ENCODE assay signal across 33 cellular contexts in genomic region chr4:1448589-1449420, GRCh38. TPM values are rescaled to one million over a fixed set of nuclear protein-coding genes. Genes with fewer than 3 reads are reported as not detected.
DNase-seq lines count a peak whose midpoint lies in the region; ATAC-seq and TF ChIP-seq lines count a peak whose summit lies in the region.
"Had no signal": no experiment of that assay in that cellular context is flagged by ENCODE, and none has a peak within 500 bp of the region (broad histone marks: within the 10 kb centered on the region; RNA-seq: fewer than 3 reads in every experiment).

No MANE protein-coding gene starts in this region.

- 71 to 75% methylated on average over 27 to 28 of the region's 28 CpGs for WGBS in aorta, 2 donors

- no peaks in the 10 kb centered on the region for H3K4me1 ChIP-seq in right atrium auricular region
- H3K4me1 ChIP-seq in aorta (ENCODE audit: control insufficient read depth in 1 of 2, insufficient read depth in 2 of 2, low read length in 2 of 2), result no peaks in the 10 kb centered on the region
- H3K4me1 ChIP-seq: adrenal gland, breast epithelium, Caco-2, esophagus squamous epithelium, gastroesophageal sphincter, uterus had no signal

- H3K4me3 ChIP-seq in right atrium auricular region, result no peak overlapping the region
- no peak overlapping the region for H3K4me3 ChIP-seq in aorta (ENCODE audit: low read length in 2 of 2)
- H3K4me3 ChIP-seq: adrenal gland; BLaER1 treated with 17β-estradiol and CSF1 and Interleukin-3, amounts not matched to agents 10 nM and 100 nM; breast epithelium; esophagus squamous epithelium; gastroesophageal sphincter; GM12878; uterus had no signal

- no peaks in the 10 kb centered on the region for H3K9me3 ChIP-seq in right atrium auricular region
- H3K9me3 ChIP-seq in aorta (ENCODE audit: control insufficient read depth, low read length), result no peaks in the 10 kb centered on the region
- H3K9me3 ChIP-seq: adrenal gland, breast epithelium, Caco-2, esophagus squamous epithelium, gastroesophageal sphincter, uterus had no signal

- peak; percentile 26 for ATAC-seq in aorta (ENCODE audit: low FRiP score)
- ATAC-seq: gastroesophageal sphincter, GM12878, WTC11 had no signal

- no peak for TF ChIP-seq CTCF in right atrium auricular region (IDR thresholded peaks at IDR 0.05)

- DNase-seq in cardiac septum (ENCODE audit: low spot score) (peak; percentile 58), right atrium auricular region (ENCODE audit: low spot score) (no peak), ecto neural progenitor cell (ENCODE audit: low spot score) (peak; percentile 46), mesenteric fat pad (ENCODE audit: low spot score) (peak; percentile 67), aorta (peak in 1 of 2 donors; percentile 70), NCI-H1436 treated with DMSO at 0.1 percent for 48 hours (lab: John Stamatoyannopoulos, UW) (no peak), NCI-H510A treated with DMSO at 0.1 percent for 48 hours (lab: John Stamatoyannopoulos, UW) (no peak), KG1 (lab: John Stamatoyannopoulos, UW) (no peak)
- DNase-seq: ACHN; activated CD4-positive, alpha-beta memory T cell treated with anti-CD3 and anti-CD28 coated beads, Interleukin-2, amount 10 ng/mL, durations not matched to agents 7 days and 5 days; activated T-cell treated with anti-CD3 and anti-CD28 coated beads for 4 hours; cortex of kidney; esophagus squamous epithelium; hypothalamus; mammary epithelial cell; NCI-H1105; NCI-H2081; NCI-H226; OCI-M1; small intestine; SW 1271; T1000 had no signal

- intact Hi-C loops in cardiac septum (cut with DNase I), result no loop called here
- intact Hi-C loops in aorta (cut with DNase I), result no loop called here

- H3K36me3 ChIP-seq in right atrium auricular region (no peaks in the 10 kb centered on the region), aorta (ENCODE audit: control insufficient read depth in 1 of 2, insufficient read depth in 2 of 2, low read length in 1 of 2) (no peaks in the 10 kb centered on the region)
- H3K36me3 ChIP-seq: adrenal gland; BLaER1 treated with 17β-estradiol and CSF1 and Interleukin-3, amounts not matched to agents 10 nM and 100 nM; breast epithelium; esophagus squamous epithelium; gastroesophageal sphincter; uterus had no signal

- H3K27ac ChIP-seq in right atrium auricular region (no peak overlapping the region), aorta (ENCODE audit: low read depth in 1 of 2, low read length in 2 of 2) (no peak overlapping the region)
- H3K27ac ChIP-seq: adrenal gland; BLaER1 treated with 17β-estradiol and CSF1 and Interleukin-3, amounts not matched to agents 10 nM and 100 nM; breast epithelium; esophagus squamous epithelium; gastroesophageal sphincter; uterus had no signal

- no peaks in the 10 kb centered on the region for H3K27me3 ChIP-seq in right atrium auricular region
- H3K27me3 ChIP-seq in aorta (ENCODE audit: control insufficient read depth in 1 of 2, insufficient read depth in 2 of 2, low read length in 1 of 2), result no peaks in the 10 kb centered on the region
- H3K27me3 ChIP-seq: BLaER1 treated with 17β-estradiol and CSF1 and Interleukin-3, amounts not matched to agents 10 nM and 100 nM; uterus had no signal

RNA-seq across cellular contexts. Expression of gene NKX1-1, which starts 42.6 kb away (rescaled TPM):
- total RNA-seq in cardiac septum (not detected), right atrium auricular region (not detected), mesenteric fat pad (not detected), aorta (not detected)
- not detected for polyA plus RNA-seq in aorta
- total RNA-seq: activated CD4-positive, alpha-beta memory T cell treated with anti-CD3 and anti-CD28 coated beads, Interleukin-2, amount 10 ng/mL, durations not matched to agents 7 days and 5 days; adrenal gland; breast epithelium; Caco-2; endodermal cell; esophagus squamous epithelium; gastroesophageal sphincter; GM12878; mammary epithelial cell; temporal lobe; uterus; WTC11 had no signal
- polyA plus RNA-seq: adrenal gland, GM12878, keratinocyte, mammary epithelial cell, small intestine had no signal

Comparison
In these comparisons a context has a peak if more than half of its experiments do, and no peak if none do; other contexts are left out.
1. DNase-seq: peak in cardiac septum (single experiment), ecto neural progenitor cell (single experiment) and mesenteric fat pad (single experiment); none in right atrium auricular region (single experiment), NCI-H1436 treated with DMSO at 0.1 percent for 48 hours (single experiment), NCI-H510A treated with DMSO at 0.1 percent for 48 hours (single experiment) and KG1 (single experiment).